Comparison of ENCODE assay signal across 1 cellular context in the genomic region with DNA sequence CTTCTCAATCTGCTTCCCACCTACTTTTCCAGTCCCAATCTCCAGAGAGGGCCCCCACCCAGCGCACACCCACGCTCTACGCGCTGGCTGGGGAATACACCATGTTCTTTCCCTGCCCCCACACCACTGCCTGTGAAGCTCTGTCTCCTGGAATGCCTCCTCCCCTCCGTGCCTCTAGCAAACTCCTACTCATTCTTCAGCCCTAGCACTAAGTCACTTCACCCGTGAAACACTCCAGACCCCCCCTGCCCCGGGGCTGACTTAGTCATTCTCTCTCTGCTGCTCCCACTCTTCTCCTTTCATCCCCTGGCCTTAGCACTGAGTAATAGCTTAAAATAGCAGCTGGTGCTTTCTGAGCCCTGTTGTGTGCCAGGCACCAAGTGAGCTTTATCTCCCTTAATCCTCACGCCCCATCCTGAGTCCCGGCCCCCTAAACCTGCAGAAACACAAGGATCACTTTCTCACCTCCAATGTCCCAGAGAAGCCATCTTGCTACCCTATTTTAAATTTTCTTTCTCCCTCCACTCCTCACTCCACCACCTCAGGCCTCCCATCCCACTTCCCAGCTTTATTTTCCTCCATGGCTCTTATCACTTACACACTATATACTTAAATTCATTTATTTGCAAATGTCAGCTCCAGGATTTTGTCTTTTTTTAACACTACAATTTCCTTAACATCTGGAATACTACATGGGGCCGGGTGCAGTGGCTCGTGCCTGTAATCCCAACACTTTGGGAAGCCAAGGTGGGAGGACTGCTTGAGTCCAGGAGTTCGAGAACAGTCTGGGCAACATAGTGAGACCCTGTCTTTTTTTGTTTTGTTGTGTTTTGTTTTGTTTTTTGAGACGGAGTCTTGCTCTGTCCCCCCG.
TF ChIP-seq lines count a peak whose summit lies in the region.

No MANE protein-coding gene starts in this region.

TF ChIP-seq in HepG2, 621 proteins besides CTCF, POLR2A, EP300 and RAD21 (continued from another document and continues in another):
- TF ChIP-seq, protein P1, sequence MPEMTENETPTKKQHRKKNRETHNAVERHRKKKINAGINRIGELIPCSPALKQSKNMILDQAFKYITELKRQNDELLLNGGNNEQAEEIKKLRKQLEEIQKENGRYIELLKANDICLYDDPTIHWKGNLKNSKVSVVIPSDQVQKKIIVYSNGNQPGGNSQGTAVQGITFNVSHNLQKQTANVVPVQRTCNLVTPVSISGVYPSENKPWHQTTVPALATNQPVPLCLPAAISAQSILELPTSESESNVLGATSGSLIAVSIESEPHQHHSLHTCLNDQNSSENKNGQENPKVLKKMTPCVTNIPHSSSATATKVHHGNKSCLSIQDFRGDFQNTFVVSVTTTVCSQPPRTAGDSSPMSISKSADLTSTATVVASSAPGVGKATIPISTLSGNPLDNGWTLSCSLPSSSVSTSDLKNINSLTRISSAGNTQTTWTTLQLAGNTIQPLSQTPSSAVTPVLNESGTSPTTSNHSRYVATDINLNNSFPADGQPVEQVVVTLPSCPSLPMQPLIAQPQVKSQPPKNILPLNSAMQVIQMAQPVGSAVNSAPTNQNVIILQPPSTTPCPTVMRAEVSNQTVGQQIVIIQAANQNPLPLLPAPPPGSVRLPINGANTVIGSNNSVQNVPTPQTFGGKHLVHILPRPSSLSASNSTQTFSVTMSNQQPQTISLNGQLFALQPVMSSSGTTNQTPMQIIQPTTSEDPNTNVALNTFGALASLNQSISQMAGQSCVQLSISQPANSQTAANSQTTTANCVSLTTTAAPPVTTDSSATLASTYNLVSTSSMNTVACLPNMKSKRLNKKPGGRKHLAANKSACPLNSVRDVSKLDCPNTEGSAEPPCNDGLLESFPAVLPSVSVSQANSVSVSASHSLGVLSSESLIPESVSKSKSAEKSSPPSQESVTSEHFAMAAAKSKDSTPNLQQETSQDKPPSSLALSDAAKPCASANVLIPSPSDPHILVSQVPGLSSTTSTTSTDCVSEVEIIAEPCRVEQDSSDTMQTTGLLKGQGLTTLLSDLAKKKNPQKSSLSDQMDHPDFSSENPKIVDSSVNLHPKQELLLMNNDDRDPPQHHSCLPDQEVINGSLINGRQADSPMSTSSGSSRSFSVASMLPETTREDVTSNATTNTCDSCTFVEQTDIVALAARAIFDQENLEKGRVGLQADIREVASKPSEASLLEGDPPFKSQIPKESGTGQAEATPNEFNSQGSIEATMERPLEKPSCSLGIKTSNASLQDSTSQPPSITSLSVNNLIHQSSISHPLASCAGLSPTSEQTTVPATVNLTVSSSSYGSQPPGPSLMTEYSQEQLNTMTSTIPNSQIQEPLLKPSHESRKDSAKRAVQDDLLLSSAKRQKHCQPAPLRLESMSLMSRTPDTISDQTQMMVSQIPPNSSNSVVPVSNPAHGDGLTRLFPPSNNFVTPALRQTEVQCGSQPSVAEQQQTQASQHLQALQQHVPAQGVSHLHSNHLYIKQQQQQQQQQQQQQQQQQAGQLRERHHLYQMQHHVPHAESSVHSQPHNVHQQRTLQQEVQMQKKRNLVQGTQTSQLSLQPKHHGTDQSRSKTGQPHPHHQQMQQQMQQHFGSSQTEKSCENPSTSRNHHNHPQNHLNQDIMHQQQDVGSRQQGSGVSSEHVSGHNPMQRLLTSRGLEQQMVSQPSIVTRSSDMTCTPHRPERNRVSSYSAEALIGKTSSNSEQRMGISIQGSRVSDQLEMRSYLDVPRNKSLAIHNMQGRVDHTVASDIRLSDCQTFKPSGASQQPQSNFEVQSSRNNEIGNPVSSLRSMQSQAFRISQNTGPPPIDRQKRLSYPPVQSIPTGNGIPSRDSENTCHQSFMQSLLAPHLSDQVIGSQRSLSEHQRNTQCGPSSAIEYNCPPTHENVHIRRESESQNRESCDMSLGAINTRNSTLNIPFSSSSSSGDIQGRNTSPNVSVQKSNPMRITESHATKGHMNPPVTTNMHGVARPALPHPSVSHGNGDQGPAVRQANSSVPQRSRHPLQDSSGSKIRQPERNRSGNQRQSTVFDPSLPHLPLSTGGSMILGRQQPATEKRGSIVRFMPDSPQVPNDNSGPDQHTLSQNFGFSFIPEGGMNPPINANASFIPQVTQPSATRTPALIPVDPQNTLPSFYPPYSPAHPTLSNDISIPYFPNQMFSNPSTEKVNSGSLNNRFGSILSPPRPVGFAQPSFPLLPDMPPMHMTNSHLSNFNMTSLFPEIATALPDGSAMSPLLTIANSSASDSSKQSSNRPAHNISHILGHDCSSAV (CRISPR knock-in tag; IDR thresholded peaks at IDR 0.05; ENCODE audit: borderline replicate concordance): no peak
- TF ChIP-seq MEIS2 (CRISPR knock-in tag; IDR thresholded peaks at IDR 0.05): no peak
- TF ChIP-seq ZNF274 (CRISPR knock-in tag; IDR thresholded peaks at IDR 0.05): no peak
- no peak for TF ChIP-seq RARG (CRISPR knock-in tag; IDR thresholded peaks at IDR 0.05; ENCODE audit: low read depth)
- TF ChIP-seq MEIS1 (CRISPR knock-in tag; IDR thresholded peaks at IDR 0.05; ENCODE audit: borderline replicate concordance): no peak
- no peak for TF ChIP-seq ZNF598 (CRISPR knock-in tag; IDR thresholded peaks at IDR 0.05; ENCODE audit: borderline replicate concordance)
- TF ChIP-seq ATF7-NPFF (CRISPR knock-in tag; IDR thresholded peaks at IDR 0.05; ENCODE audit: low read depth): no peak
- TF ChIP-seq, protein P2, sequence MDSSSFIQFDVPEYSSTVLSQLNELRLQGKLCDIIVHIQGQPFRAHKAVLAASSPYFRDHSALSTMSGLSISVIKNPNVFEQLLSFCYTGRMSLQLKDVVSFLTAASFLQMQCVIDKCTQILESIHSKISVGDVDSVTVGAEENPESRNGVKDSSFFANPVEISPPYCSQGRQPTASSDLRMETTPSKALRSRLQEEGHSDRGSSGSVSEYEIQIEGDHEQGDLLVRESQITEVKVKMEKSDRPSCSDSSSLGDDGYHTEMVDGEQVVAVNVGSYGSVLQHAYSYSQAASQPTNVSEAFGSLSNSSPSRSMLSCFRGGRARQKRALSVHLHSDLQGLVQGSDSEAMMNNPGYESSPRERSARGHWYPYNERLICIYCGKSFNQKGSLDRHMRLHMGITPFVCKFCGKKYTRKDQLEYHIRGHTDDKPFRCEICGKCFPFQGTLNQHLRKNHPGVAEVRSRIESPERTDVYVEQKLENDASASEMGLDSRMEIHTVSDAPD (CRISPR knock-in tag; IDR thresholded peaks at IDR 0.05): no peak
- no peak for TF ChIP-seq YEATS4 (CRISPR knock-in tag; IDR thresholded peaks at IDR 0.05; ENCODE audit: borderline replicate concordance)
- no peak for TF ChIP-seq ZNF564 (CRISPR knock-in tag; IDR thresholded peaks at IDR 0.05)
- no peak for TF ChIP-seq ZFP36L2 (CRISPR knock-in tag; IDR thresholded peaks at IDR 0.05)
- TF ChIP-seq IRF2 (CRISPR knock-in tag; IDR thresholded peaks at IDR 0.05): no peak
- TF ChIP-seq ZNF292 (CRISPR knock-in tag; IDR thresholded peaks at IDR 0.05; ENCODE audit: borderline replicate concordance, low read depth): 0 out of 2 replicates have a peak, but pooled peaks have one; percentile 19
- TF ChIP-seq ZNF761 (CRISPR knock-in tag; conservative IDR thresholded peaks at IDR 0.05): no peak
- TF ChIP-seq MAFF (IDR thresholded peaks at IDR 0.05; ENCODE audit: low read depth, low read length): no peak
- no peak for TF ChIP-seq NR2C2 (CRISPR knock-in tag; IDR thresholded peaks at IDR 0.05; ENCODE audit: borderline replicate concordance)
- no peak for TF ChIP-seq ZNF652 (CRISPR knock-in tag; IDR thresholded peaks at IDR 0.05; ENCODE audit: borderline replicate concordance, low read depth)
- TF ChIP-seq HIVEP1 (CRISPR knock-in tag; IDR thresholded peaks at IDR 0.05): no peak
- TF ChIP-seq AKAP8 (CRISPR knock-in tag; IDR thresholded peaks at IDR 0.05): no peak
- no peak for TF ChIP-seq MBD4 (IDR thresholded peaks at IDR 0.05; ENCODE audit: borderline replicate concordance, low read length)
- TF ChIP-seq REXO4 (CRISPR knock-in tag; IDR thresholded peaks at IDR 0.05; ENCODE audit: borderline replicate concordance): no peak
- no peak for TF ChIP-seq TP53 (CRISPR knock-in tag; conservative IDR thresholded peaks at IDR 0.05)
- no peak for TF ChIP-seq CAMTA2 (CRISPR knock-in tag; IDR thresholded peaks at IDR 0.05; ENCODE audit: borderline replicate concordance)
- TF ChIP-seq, protein P3, sequence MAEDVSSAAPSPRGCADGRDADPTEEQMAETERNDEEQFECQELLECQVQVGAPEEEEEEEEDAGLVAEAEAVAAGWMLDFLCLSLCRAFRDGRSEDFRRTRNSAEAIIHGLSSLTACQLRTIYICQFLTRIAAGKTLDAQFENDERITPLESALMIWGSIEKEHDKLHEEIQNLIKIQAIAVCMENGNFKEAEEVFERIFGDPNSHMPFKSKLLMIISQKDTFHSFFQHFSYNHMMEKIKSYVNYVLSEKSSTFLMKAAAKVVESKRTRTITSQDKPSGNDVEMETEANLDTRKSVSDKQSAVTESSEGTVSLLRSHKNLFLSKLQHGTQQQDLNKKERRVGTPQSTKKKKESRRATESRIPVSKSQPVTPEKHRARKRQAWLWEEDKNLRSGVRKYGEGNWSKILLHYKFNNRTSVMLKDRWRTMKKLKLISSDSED (CRISPR knock-in tag; IDR thresholded peaks at IDR 0.05): no peak
- no peak for TF ChIP-seq ADNP (CRISPR knock-in tag; IDR thresholded peaks at IDR 0.05)
- TF ChIP-seq, protein P4, sequence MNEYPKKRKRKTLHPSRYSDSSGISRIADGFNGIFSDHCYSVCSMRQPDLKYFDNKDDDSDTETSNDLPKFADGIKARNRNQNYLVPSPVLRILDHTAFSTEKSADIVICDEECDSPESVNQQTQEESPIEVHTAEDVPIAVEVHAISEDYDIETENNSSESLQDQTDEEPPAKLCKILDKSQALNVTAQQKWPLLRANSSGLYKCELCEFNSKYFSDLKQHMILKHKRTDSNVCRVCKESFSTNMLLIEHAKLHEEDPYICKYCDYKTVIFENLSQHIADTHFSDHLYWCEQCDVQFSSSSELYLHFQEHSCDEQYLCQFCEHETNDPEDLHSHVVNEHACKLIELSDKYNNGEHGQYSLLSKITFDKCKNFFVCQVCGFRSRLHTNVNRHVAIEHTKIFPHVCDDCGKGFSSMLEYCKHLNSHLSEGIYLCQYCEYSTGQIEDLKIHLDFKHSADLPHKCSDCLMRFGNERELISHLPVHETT (CRISPR knock-in tag; conservative IDR thresholded peaks at IDR 0.05): 0 out of 2 replicates have a peak, but pooled peaks have one; percentile 43
- TF ChIP-seq, protein P5, sequence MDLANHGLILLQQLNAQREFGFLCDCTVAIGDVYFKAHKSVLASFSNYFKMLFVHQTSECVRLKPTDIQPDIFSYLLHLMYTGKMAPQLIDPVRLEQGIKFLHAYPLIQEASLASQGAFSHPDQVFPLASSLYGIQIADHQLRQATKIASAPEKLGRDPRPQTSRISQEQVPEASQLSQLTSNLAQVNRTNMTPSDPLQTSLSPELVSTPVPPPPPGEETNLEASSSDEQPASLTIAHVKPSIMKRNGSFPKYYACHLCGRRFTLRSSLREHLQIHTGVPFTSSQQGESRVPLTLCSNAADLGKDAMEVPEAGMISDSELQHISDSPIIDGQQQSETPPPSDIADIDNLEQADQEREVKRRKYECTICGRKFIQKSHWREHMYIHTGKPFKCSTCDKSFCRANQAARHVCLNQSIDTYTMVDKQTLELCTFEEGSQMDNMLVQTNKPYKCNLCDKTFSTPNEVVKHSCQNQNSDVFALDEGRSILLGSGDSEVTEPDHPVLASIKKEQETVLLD (CRISPR knock-in tag; IDR thresholded peaks at IDR 0.05; ENCODE audit: low read depth): no peak
- TF ChIP-seq, protein P6, sequence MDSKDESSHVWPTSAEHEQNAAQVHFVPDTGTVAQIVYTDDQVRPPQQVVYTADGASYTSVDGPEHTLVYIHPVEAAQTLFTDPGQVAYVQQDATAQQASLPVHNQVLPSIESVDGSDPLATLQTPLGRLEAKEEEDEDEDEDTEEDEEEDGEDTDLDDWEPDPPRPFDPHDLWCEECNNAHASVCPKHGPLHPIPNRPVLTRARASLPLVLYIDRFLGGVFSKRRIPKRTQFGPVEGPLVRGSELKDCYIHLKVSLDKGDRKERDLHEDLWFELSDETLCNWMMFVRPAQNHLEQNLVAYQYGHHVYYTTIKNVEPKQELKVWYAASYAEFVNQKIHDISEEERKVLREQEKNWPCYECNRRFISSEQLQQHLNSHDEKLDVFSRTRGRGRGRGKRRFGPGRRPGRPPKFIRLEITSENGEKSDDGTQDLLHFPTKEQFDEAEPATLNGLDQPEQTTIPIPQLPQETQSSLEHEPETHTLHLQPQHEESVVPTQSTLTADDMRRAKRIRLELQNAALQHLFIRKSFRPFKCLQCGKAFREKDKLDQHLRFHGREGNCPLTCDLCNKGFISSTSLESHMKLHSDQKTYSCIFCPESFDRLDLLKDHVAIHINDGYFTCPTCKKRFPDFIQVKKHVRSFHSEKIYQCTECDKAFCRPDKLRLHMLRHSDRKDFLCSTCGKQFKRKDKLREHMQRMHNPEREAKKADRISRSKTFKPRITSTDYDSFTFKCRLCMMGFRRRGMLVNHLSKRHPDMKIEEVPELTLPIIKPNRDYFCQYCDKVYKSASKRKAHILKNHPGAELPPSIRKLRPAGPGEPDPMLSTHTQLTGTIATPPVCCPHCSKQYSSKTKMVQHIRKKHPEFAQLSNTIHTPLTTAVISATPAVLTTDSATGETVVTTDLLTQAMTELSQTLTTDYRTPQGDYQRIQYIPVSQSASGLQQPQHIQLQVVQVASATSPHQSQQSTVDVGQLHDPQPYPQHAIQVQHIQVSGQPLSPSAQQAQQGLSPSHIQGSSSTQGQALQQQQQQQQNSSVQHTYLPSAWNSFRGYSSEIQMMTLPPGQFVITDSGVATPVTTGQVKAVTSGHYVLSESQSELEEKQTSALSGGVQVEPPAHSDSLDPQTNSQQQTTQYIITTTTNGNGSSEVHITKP (CRISPR knock-in tag; IDR thresholded peaks at IDR 0.05; ENCODE audit: low read depth): no peak
- TF ChIP-seq ZNF777 (CRISPR knock-in tag; IDR thresholded peaks at IDR 0.05): no peak
- TF ChIP-seq ZNF556 (CRISPR knock-in tag; IDR thresholded peaks at IDR 0.05; ENCODE audit: borderline replicate concordance): no peak
- TF ChIP-seq HOXA7 (CRISPR knock-in tag; IDR thresholded peaks at IDR 0.05): no peak
- TF ChIP-seq SMC3 (IDR thresholded peaks at IDR 0.05; ENCODE audit: low read length): no peak
- no peak for TF ChIP-seq ZNF772 (CRISPR knock-in tag; IDR thresholded peaks at IDR 0.05)
- no peak for TF ChIP-seq SALL2 (CRISPR knock-in tag; IDR thresholded peaks at IDR 0.05)
- TF ChIP-seq, protein P7, sequence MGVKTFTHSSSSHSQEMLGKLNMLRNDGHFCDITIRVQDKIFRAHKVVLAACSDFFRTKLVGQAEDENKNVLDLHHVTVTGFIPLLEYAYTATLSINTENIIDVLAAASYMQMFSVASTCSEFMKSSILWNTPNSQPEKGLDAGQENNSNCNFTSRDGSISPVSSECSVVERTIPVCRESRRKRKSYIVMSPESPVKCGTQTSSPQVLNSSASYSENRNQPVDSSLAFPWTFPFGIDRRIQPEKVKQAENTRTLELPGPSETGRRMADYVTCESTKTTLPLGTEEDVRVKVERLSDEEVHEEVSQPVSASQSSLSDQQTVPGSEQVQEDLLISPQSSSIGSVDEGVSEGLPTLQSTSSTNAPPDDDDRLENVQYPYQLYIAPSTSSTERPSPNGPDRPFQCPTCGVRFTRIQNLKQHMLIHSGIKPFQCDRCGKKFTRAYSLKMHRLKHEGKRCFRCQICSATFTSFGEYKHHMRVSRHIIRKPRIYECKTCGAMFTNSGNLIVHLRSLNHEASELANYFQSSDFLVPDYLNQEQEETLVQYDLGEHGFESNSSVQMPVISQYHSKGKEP (CRISPR knock-in tag; IDR thresholded peaks at IDR 0.05): no peak
- peak; percentile 54; the same call in 1 of the 2 replicates for TF ChIP-seq KAT8 (CRISPR knock-in tag; IDR thresholded peaks at IDR 0.05)
